21 cellular contexts compared by ENCODE assay signal in the genomic region with DNA sequence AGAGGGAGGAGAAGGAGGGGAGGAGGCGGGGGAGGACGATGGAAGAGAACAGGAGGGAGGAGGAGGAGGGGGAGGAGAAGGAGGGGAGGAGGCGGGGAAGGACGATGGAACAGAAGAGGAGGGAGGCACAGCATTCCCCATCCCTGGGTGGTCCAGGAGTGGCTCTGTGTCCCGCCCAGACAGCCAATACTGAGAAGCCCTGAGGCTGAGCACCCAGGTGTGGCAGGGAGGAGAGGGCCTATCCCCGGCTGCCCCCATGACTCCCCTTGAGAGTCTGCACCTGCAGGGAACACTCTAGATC. TPM values are rescaled to one million over a fixed set of nuclear protein-coding genes. Genes with fewer than 3 reads are reported as not detected.
DNase-seq lines count a peak whose midpoint lies in the region; ATAC-seq and TF ChIP-seq lines count a peak whose summit lies in the region.
"Had no signal": no experiment of that assay in that cellular context is flagged by ENCODE, and none has a peak within 500 bp of the region (broad histone marks: within the 10 kb centered on the region; RNA-seq: fewer than 3 reads in every experiment).

No MANE protein-coding gene starts in this region.

- in situ Hi-C loops in Panc1 (cut with HindIII; ENCODE audit: low pct_unique_long_range_greater_than_20kb, low sequenced_read_pairs): no loop called here

- H3K9me3 ChIP-seq in left ventricle myocardium inferior (replicated peaks) (no peaks in the 10 kb centered on the region), Panc1 (ENCODE audit: control insufficient read depth, insufficient read depth, low read depth, low read length) (no peaks in the 10 kb centered on the region)
- H3K9me3 ChIP-seq: HAP-1, SK-N-SH had no signal

- H3K27me3 ChIP-seq in left ventricle myocardium inferior (ENCODE audit: low read depth) (peaks cover 55% of the 10 kb centered on the region), Panc1 (ENCODE audit: control insufficient read depth, insufficient read depth, low read length) (peaks cover 5% of the 10 kb centered on the region)

- CTCF ChIA-PET in Panc1 (lab: Charles Lee): interaction anchor here (0.7 kb wide), 1 partner anchor 129 kb away, joined by 5 read pairs; no protein-coding TSS in a partner anchor

- intact Hi-C loops in left ventricle myocardium inferior (cut with micrococcal nuclease): no loop called here
- intact Hi-C loops in Right ventricle myocardium inferior (cut with DNase I): no loop called here
- intact Hi-C loops in Panc1 (cut with micrococcal nuclease; ENCODE audit: unreplicated experiment): no loop called here

- peaks cover 10% of the 10 kb centered on the region for H3K4me1 ChIP-seq in left ventricle myocardium inferior
- peaks cover 5% of the 10 kb centered on the region for H3K4me1 ChIP-seq in Panc1 (ENCODE audit: control insufficient read depth, insufficient read depth, low read length)
- H3K4me1 ChIP-seq: HAP-1 had no signal

- H3K36me3 ChIP-seq in left ventricle myocardium inferior (no peaks in the 10 kb centered on the region), Panc1 (ENCODE audit: control insufficient read depth, insufficient read depth, low read length) (no peaks in the 10 kb centered on the region)
- H3K36me3 ChIP-seq: HAP-1 had no signal

- ATAC-seq in Right ventricle myocardium inferior: no peak
- 0 out of 2 replicates have a peak, but pooled peaks have one; percentile 3 for ATAC-seq in Panc1
- ATAC-seq in GM21360 (IDR thresholded peaks at IDR 0.05; ENCODE audit: unreplicated experiment): no peak

- peak overlapping the region; percentile 52 for H3K4me3 ChIP-seq in left ventricle myocardium inferior
- no peak overlapping the region for H3K4me3 ChIP-seq in Panc1 (ENCODE audit: low read depth in 2 of 2, low read length in 2 of 2)
- H3K4me3 ChIP-seq: HAP-1 had no signal

- DNase-seq in left ventricle myocardium inferior (no peak), Right ventricle myocardium inferior (ENCODE audit: missing footprints) (no peak), Panc1 (ENCODE audit: low read depth, low spot score) (no peak), left kidney (ENCODE audit: low read depth, low spot score) (peak; percentile 36), T1000 (lab: John Stamatoyannopoulos, UW) (no peak), AML-193 (lab: John Stamatoyannopoulos, UW) (no peak)
- DNase-seq: GF-D8, IMR-90, Karpas-422, NCI-H1048, NCI-H1436, NCI-H2081, OCI-M1 had no signal

- H3K27ac ChIP-seq in left ventricle myocardium inferior (replicated peaks): no peak overlapping the region
- H3K27ac ChIP-seq in Panc1 (ENCODE audit: low read length): no peak overlapping the region
- H3K27ac ChIP-seq: HL-60 had no signal

- BruUV-seq in Panc1 (replicated peaks; lab: Mats Ljungman, UMichigan): no TSS peak

- POLR2A ChIA-PET in Panc1 (lab: Charles Lee): no interaction called here

- TF ChIP-seq CTCF in left ventricle myocardium inferior (IDR thresholded peaks at IDR 0.05; ENCODE audit: borderline replicate concordance) (no peak), Panc1 (IDR thresholded peaks at IDR 0.05) (no peak)

RNA-seq across cellular contexts. Expression of gene MRGPRE, which starts 0.7 kb away (rescaled TPM):
- total RNA-seq in left ventricle myocardium inferior: 0.36 TPM
- total RNA-seq in Right ventricle myocardium inferior: not detected
- 0.13 TPM for total RNA-seq in Panc1 (2021; ENCODE audit: unreplicated experiment)
- not detected for polyA plus RNA-seq in Panc1 (2012; ENCODE audit: insufficient read length)
- total RNA-seq: Daoy, IMR-90, MCF 10A, RPMI7951 had no signal
- polyA plus RNA-seq: CD14-positive monocyte, IMR-90, SK-N-SH had no signal

RNA-seq across cellular contexts. Expression of gene MRGPRG, which starts 12.9 kb away (rescaled TPM):
- not detected for total RNA-seq in left ventricle myocardium inferior
- not detected for total RNA-seq in Right ventricle myocardium inferior
- not detected for total RNA-seq in Panc1 (2021; ENCODE audit: unreplicated experiment)
- not detected for polyA plus RNA-seq in Panc1 (2012; ENCODE audit: insufficient read length)
- total RNA-seq: Daoy, IMR-90, MCF 10A, RPMI7951 had no signal
- polyA plus RNA-seq: CD14-positive monocyte, IMR-90, SK-N-SH had no signal
